Comparison of ENCODE assay signal across 9 cellular contexts in the genomic region with DNA sequence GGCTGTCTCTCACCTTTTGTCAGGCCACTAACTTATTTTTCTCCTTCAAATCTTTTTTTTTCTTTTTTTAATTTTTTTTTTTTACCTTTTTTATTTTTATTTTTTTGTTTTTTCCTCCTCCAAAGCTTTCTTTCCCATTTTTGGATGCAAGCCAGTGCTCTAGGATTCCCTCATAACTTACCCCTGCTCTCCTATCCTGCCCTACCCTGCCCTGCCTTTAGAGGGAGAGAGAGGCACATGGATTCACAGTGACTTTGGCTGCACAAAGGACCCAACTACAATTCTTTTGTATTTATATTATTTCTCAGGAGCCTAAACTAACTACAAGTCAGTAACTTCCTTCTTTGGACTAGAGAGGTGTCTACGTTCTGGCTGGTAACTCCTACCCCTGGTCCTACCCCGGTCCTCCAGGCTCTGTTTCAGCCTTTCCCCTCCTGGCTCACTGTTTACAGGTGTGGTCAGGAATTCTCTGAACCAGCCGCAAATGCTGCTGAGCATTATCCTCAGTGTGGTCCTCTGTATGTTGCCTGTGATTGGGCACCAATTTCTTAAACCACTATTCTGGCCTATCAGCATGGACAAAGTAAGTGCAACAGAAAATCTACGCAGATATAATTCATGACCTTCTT.
DNase-seq lines count a peak whose midpoint lies in the region; ATAC-seq, FAIRE-seq and TF ChIP-seq lines count a peak whose summit lies in the region.
"Had no signal": no experiment of that assay in that cellular context is flagged by ENCODE, and none has a peak within 500 bp of the region (broad histone marks: within the 10 kb centered on the region; RNA-seq: fewer than 3 reads in every experiment).

No MANE protein-coding gene starts in this region.

- no peaks in the 10 kb centered on the region for H3K27me3 ChIP-seq in MM.1S (replicated peaks; ENCODE audit: insufficient read depth, low read length)
- H3K27me3 ChIP-seq in parathyroid adenoma (ENCODE audit: control insufficient read depth, insufficient read depth, low read length) = no peaks in the 10 kb centered on the region
- H3K27me3 ChIP-seq in effector memory CD4-positive, alpha-beta T cell (replicated peaks; ENCODE audit: control insufficient read depth, insufficient read depth, low read length, poor library complexity, severe bottlenecking) = no peaks in the 10 kb centered on the region

- H3K27ac ChIP-seq in MM.1S (ENCODE audit: low read length) = no peak overlapping the region
- H3K27ac ChIP-seq in parathyroid adenoma = no peak overlapping the region
- H3K27ac ChIP-seq in effector memory CD4-positive, alpha-beta T cell (ENCODE audit: insufficient read depth, low read length, poor library complexity, severe bottlenecking) = no peak overlapping the region
- H3K27ac ChIP-seq: skin epidermis had no signal

- DNase-seq in NCI-H345 (lab: John Stamatoyannopoulos, UW) = peak; percentile 6
- no peak for DNase-seq in NCI-H345 treated with DMSO at 0.1 percent for 48 hours (lab: John Stamatoyannopoulos, UW; ENCODE audit: unreplicated experiment)
- peak; percentile 53 for DNase-seq in MM.1S
- peak; percentile 78 for DNase-seq in fibroblast of mammary gland (ENCODE audit: low read depth)
- DNase-seq in effector memory CD4-positive, alpha-beta T cell = no peak

- H3K9me2 ChIP-seq in MM.1S (replicated peaks; ENCODE audit: insufficient read depth, low read length) = no peaks in the 10 kb centered on the region

- peak; percentile 62 for TF ChIP-seq CTCF in MM.1S (IDR thresholded peaks at IDR 0.05; ENCODE audit: low read length)
- peak; percentile 90 for TF ChIP-seq CTCF in fibroblast of mammary gland (conservative IDR thresholded peaks at IDR 0.05; ENCODE audit: control insufficient read depth, insufficient read depth, low read depth, low read length)
- peak; percentile 46 for TF ChIP-seq CTCF in parathyroid adenoma (IDR thresholded peaks at IDR 0.05)

- H3K4me3 ChIP-seq in MM.1S (ENCODE audit: low read length) = no peak overlapping the region
- H3K4me3 ChIP-seq in fibroblast of mammary gland (ENCODE audit: control insufficient read depth, low read depth, low read length) = no peak overlapping the region
- no peak overlapping the region for H3K4me3 ChIP-seq in parathyroid adenoma (ENCODE audit: low read depth, low read length)
- no peak overlapping the region for H3K4me3 ChIP-seq in effector memory CD4-positive, alpha-beta T cell (ENCODE audit: insufficient read depth, low read depth, low read length, poor library complexity, severe bottlenecking)
- H3K4me3 ChIP-seq: skin epidermis had no signal

- H3K79me2 ChIP-seq in MM.1S (ENCODE audit: low read length) = no peaks in the 10 kb centered on the region
- no peaks in the 10 kb centered on the region for H3K79me2 ChIP-seq in parathyroid adenoma

- peak; percentile 41 for FAIRE-seq in TTC549 (lab: Jason Lieb, UNC)

- H3K4me2 ChIP-seq in MM.1S (ENCODE audit: low read depth, low read length) (no peak overlapping the region), parathyroid adenoma (ENCODE audit: low read length) (no peak overlapping the region)

- H3K4me1 ChIP-seq in MM.1S (ENCODE audit: low read length) (peaks cover 3% of the 10 kb centered on the region; the same call in 1 of the 2 replicates), parathyroid adenoma (no peaks in the 10 kb centered on the region)
- H3K4me1 ChIP-seq in effector memory CD4-positive, alpha-beta T cell (ENCODE audit: control insufficient read depth, insufficient read depth, low read length, poor library complexity, severe bottlenecking) = no peaks in the 10 kb centered on the region

- ATAC-seq in HG03432 (IDR thresholded peaks at IDR 0.05; ENCODE audit: unreplicated experiment) = no peak

- H3K9me3 ChIP-seq in MM.1S (replicated peaks; ENCODE audit: insufficient read depth, low read length) (no peaks in the 10 kb centered on the region), parathyroid adenoma (ENCODE audit: control insufficient read depth, low read length) (no peaks in the 10 kb centered on the region)
- no peaks in the 10 kb centered on the region for H3K9me3 ChIP-seq in effector memory CD4-positive, alpha-beta T cell (ENCODE audit: control insufficient read depth, low read length)

- no peaks in the 10 kb centered on the region for H3F3A ChIP-seq in MM.1S (ENCODE audit: insufficient read depth, low read length)

- H4K20me1 ChIP-seq in MM.1S (ENCODE audit: insufficient read depth, low read length) = no peaks in the 10 kb centered on the region

- H2AFZ ChIP-seq in MM.1S (ENCODE audit: low read length) = no peak overlapping the region
- no peak overlapping the region for H2AFZ ChIP-seq in parathyroid adenoma

- H3K36me3 ChIP-seq in MM.1S (replicated peaks; ENCODE audit: insufficient read depth, low read length) (no peaks in the 10 kb centered on the region), parathyroid adenoma (ENCODE audit: control insufficient read depth, insufficient read depth, low read length) (no peaks in the 10 kb centered on the region)
- H3K36me3 ChIP-seq in effector memory CD4-positive, alpha-beta T cell (ENCODE audit: control insufficient read depth, insufficient read depth, low read length) = no peaks in the 10 kb centered on the region

- H3K9ac ChIP-seq in MM.1S (ENCODE audit: low read length) (no peak overlapping the region), parathyroid adenoma (no peak overlapping the region)

Comparison
In these comparisons a context has a peak if more than half of its experiments do, and no peak if none do; other contexts are left out.
1. DNase-seq: peak in NCI-H345 (single experiment), MM.1S (single experiment) and fibroblast of mammary gland (single experiment); none in NCI-H345 treated with DMSO at 0.1 percent for 48 hours (single experiment) and effector memory CD4-positive, alpha-beta T cell (0 of 3).
2. Peak in every context shown above with its lines, with median percentiles within 50 percentile points of each other: CTCF ChIP-seq.